Comparison of ENCODE assay signal across 24 cellular contexts in genomic region chr2:95374916-95375471, GRCh38. TPM values are rescaled to one million over a fixed set of nuclear protein-coding genes. Genes with fewer than 3 reads are reported as not detected.
DNase-seq lines count a peak whose midpoint lies in the region; ATAC-seq and TF ChIP-seq lines count a peak whose summit lies in the region.
"Had no signal": no experiment of that assay in that cellular context is flagged by ENCODE, and none has a peak within 500 bp of the region (broad histone marks: within the 10 kb centered on the region; RNA-seq: fewer than 3 reads in every experiment).

No MANE protein-coding gene starts in this region.

- H3K27me3 Mint-ChIP-seq in stimulated activated naive CD8-positive, alpha-beta T cell treated with anti-CD3 and anti-CD28 coated beads, Interleukin-15, amount 100 ng/mL, for 72 hours = peaks cover 36% of the 10 kb centered on the region

- peak; percentile 49 for DNase-seq in Right ventricle myocardium inferior (ENCODE audit: missing footprints)
- no peak for DNase-seq in left cardiac atrium
- DNase-seq in RWPE2 (ENCODE audit: low spot score) = peak; percentile 36
- peak; percentile 47 for DNase-seq in islet precursor cell
- peak; percentile 19 to 63 for DNase-seq in tibial artery
- DNase-seq in stimulated activated naive CD8-positive, alpha-beta T cell treated with anti-CD3 and anti-CD28 coated beads, Interleukin-15, amount 100 ng/mL, for 72 hours = no peak
- no peak for DNase-seq in cerebellar cortex (ENCODE audit: low spot score)
- no peak for DNase-seq in HPDE6-E6E7 (ENCODE audit: extremely low spot score)
- DNase-seq: activated B cell treated with CpG ODN at 0.5 μM for 24 hours; activated CD4-positive, alpha-beta T cell treated with anti-CD3 and anti-CD28 coated beads, Interleukin-2, amount 50 U/mL, for 4 hours; activated effector memory CD4-positive, alpha-beta T cell treated with Interleukin-2 at 50 U/mL for 16 hours; cortex of kidney; MG63; NCI-H1417; NCI-H446 treated with DMSO at 0.1 percent for 48 hours; stimulated activated CD4-positive, alpha-beta T cell treated with anti-CD3 and anti-CD28 coated beads, Interleukin-4, amount 100 ng/mL, for 4 hours; T-helper 9 cell; trophoblast cell had no signal

- no peaks in the 10 kb centered on the region for H3K27me3 ChIP-seq in RWPE2 (ENCODE audit: insufficient read depth, poor library complexity, severe bottlenecking)
- no peaks in the 10 kb centered on the region for H3K27me3 ChIP-seq in tibial artery
- H3K27me3 ChIP-seq: BLaER1 treated with 17β-estradiol and CSF1 and Interleukin-3, amounts not matched to agents 10 nM and 100 nM; MG63; neural progenitor cell; Peyer's patch had no signal

- H3K9me3 ChIP-seq in RWPE2 (ENCODE audit: severe bottlenecking) (peaks cover under 1% of the 10 kb centered on the region), tibial artery (no peaks in the 10 kb centered on the region)
- H3K9me3 ChIP-seq: MG63, Peyer's patch had no signal

- H3K4me1 ChIP-seq in RWPE2 (ENCODE audit: insufficient read depth, poor library complexity, severe bottlenecking) = no peaks in the 10 kb centered on the region
- no peaks in the 10 kb centered on the region for H3K4me1 ChIP-seq in tibial artery
- H3K4me1 ChIP-seq: Peyer's patch had no signal

- intact Hi-C loops in Right ventricle myocardium inferior (cut with DNase I) (no loop called here), left cardiac atrium (cut with DNase I) (no loop called here), tibial artery (cut with DNase I; ENCODE audit: low total_unique reads) (no loop called here)

- peaks cover 7% of the 10 kb centered on the region for H3K4me1 Mint-ChIP-seq in stimulated activated naive CD8-positive, alpha-beta T cell treated with anti-CD3 and anti-CD28 coated beads, Interleukin-15, amount 100 ng/mL, for 72 hours
- H3K4me1 Mint-ChIP-seq: activated B cell treated with CpG ODN at 0.5 μM for 24 hours had no signal

- ATAC-seq in Right ventricle myocardium inferior (no peak), left cardiac atrium (no peak), RWPE2 (ENCODE audit: low read depth) (no peak)
- no peak for ATAC-seq in stimulated activated naive CD8-positive, alpha-beta T cell treated with anti-CD3 and anti-CD28 coated beads, Interleukin-15, amount 100 ng/mL, for 72 hours

- no peak overlapping the region for H3K27ac ChIP-seq in RWPE2 (ENCODE audit: poor library complexity, severe bottlenecking)
- no peak overlapping the region for H3K27ac ChIP-seq in tibial artery
- H3K27ac ChIP-seq: BLaER1 treated with 17β-estradiol and CSF1 and Interleukin-3, amounts not matched to agents 10 nM and 100 nM; HL-60; neural progenitor cell; Peyer's patch had no signal

- no peak overlapping the region for H3K4me3 ChIP-seq in RWPE2 (ENCODE audit: severe bottlenecking)
- H3K4me3 ChIP-seq in tibial artery = no peak overlapping the region
- H3K4me3 ChIP-seq: BLaER1 treated with 17β-estradiol and CSF1 and Interleukin-3, amounts not matched to agents 10 nM and 100 nM; MG63; neural progenitor cell; Peyer's patch had no signal

- H3K27ac Mint-ChIP-seq in stimulated activated naive CD8-positive, alpha-beta T cell treated with anti-CD3 and anti-CD28 coated beads, Interleukin-15, amount 100 ng/mL, for 72 hours = no peak overlapping the region
- H3K27ac Mint-ChIP-seq: activated B cell treated with CpG ODN at 0.5 μM for 24 hours; IgD-negative memory B cell; neural progenitor cell; stimulated activated naive CD8-positive, alpha-beta T cell treated with anti-CD3 and anti-CD28 coated beads, Interleukin-15, Interleukin-2, amounts not matched to agents 100 ng/mL and 50 ng/mL, for 24 hours had no signal

- TF ChIP-seq CTCF in RWPE2 (IDR thresholded peaks at IDR 0.05; ENCODE audit: poor library complexity, severe bottlenecking) = no peak
- TF ChIP-seq CTCF in tibial artery (IDR thresholded peaks at IDR 0.05) = no peak

- H3K4me3 Mint-ChIP-seq in stimulated activated naive CD8-positive, alpha-beta T cell treated with anti-CD3 and anti-CD28 coated beads, Interleukin-15, amount 100 ng/mL, for 72 hours = no peak overlapping the region
- H3K4me3 Mint-ChIP-seq: activated B cell treated with CpG ODN at 0.5 μM for 24 hours; neural progenitor cell; stimulated activated naive CD8-positive, alpha-beta T cell treated with anti-CD3 and anti-CD28 coated beads, Interleukin-15, Interleukin-2, amounts not matched to agents 100 ng/mL and 50 ng/mL, for 24 hours had no signal

- no peaks in the 10 kb centered on the region for H3K9me3 Mint-ChIP-seq in stimulated activated naive CD8-positive, alpha-beta T cell treated with anti-CD3 and anti-CD28 coated beads, Interleukin-15, amount 100 ng/mL, for 72 hours
- H3K9me3 Mint-ChIP-seq: neural progenitor cell; stimulated activated naive CD8-positive, alpha-beta T cell treated with anti-CD3 and anti-CD28 coated beads, Interleukin-15, Interleukin-2, amounts not matched to agents 100 ng/mL and 50 ng/mL, for 24 hours had no signal

- no peaks in the 10 kb centered on the region for H3K36me3 ChIP-seq in RWPE2 (ENCODE audit: low read depth)
- H3K36me3 ChIP-seq in tibial artery = peaks cover 5 to 18% (median 18%) of the 10 kb centered on the region in 3 donors
- H3K36me3 ChIP-seq: BLaER1 treated with 17β-estradiol and CSF1 and Interleukin-3, amounts not matched to agents 10 nM and 100 nM; MG63; neural progenitor cell; Peyer's patch had no signal

RNA-seq across cellular contexts. Expression of gene FAHD2A, which starts 27.5 kb away (rescaled TPM):
- total RNA-seq in Right ventricle myocardium inferior (41.6 TPM), left cardiac atrium (10 to 100 TPM; 29.1 to 31.6 TPM)

Comparison
In these comparisons a context has a peak if more than half of its experiments do, and no peak if none do; other contexts are left out.
1. DNase-seq: peak in Right ventricle myocardium inferior (single experiment), RWPE2 (single experiment), islet precursor cell (single experiment) and tibial artery (2 of 2); none in left cardiac atrium (single experiment), stimulated activated naive CD8-positive, alpha-beta T cell treated with anti-CD3 and anti-CD28 coated beads, Interleukin-15, amount 100 ng/mL, for 72 hours (0 of 2), cerebellar cortex (single experiment) and HPDE6-E6E7 (single experiment).